ENCODE assay signal across 1 cellular context in the genomic region with DNA sequence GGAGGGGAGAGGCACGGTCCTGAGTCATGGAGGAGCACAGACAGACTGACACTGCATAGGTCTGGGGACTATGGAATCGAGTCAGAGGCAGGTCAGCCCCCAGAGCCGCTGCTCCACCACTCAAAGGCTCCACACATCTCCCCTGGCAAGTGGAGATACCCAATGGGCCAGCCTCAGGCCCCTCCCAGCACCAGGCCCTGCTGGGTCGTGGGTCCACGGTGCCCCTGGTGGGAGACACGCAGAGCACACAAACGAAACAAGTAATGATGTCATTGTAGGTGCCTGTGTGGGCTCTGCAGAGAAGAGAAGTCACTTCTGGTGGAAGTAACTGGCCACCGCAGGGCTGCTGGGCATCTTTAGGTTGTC.
A peak's percentile ranks its signal among the peaks of the same experiment; 100 is the strongest.
TF ChIP-seq lines count a peak whose summit lies in the region.

No MANE protein-coding gene starts in this region.

TF ChIP-seq in H1, 55 proteins besides CTCF, POLR2A, EP300 and RAD21:
- TF ChIP-seq, protein P1, sequence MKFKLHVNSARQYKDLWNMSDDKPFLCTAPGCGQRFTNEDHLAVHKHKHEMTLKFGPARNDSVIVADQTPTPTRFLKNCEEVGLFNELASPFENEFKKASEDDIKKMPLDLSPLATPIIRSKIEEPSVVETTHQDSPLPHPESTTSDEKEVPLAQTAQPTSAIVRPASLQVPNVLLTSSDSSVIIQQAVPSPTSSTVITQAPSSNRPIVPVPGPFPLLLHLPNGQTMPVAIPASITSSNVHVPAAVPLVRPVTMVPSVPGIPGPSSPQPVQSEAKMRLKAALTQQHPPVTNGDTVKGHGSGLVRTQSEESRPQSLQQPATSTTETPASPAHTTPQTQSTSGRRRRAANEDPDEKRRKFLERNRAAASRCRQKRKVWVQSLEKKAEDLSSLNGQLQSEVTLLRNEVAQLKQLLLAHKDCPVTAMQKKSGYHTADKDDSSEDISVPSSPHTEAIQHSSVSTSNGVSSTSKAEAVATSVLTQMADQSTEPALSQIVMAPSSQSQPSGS (IDR thresholded peaks at IDR 0.05; ENCODE audit: low read length): 0 out of 2 replicates have a peak, but pooled peaks have one; percentile 23
- no peak for TF ChIP-seq CBX5 (IDR thresholded peaks at IDR 0.05; ENCODE audit: low read depth, low read length)
- no peak for TF ChIP-seq HDAC6 (IDR thresholded peaks at IDR 0.05; ENCODE audit: low read depth, low read length)
- TF ChIP-seq NANOG (IDR thresholded peaks at IDR 0.05; ENCODE audit: insufficient read depth, low read depth, low read length, poor library complexity, severe bottlenecking): no peak
- no peak for TF ChIP-seq KDM1A (IDR thresholded peaks at IDR 0.05; ENCODE audit: borderline replicate concordance, low read length)
TF ChIP-seq in H1: peak in this region for 1.
